ENCODE assay signal across 25 cellular contexts in genomic region chr2:73095910-73096309, GRCh38. TPM values are rescaled to one million over a fixed set of nuclear protein-coding genes. Genes with fewer than 3 reads are reported as not detected.
DNase-seq lines count a peak whose midpoint lies in the region; ATAC-seq, FAIRE-seq and TF ChIP-seq lines count a peak whose summit lies in the region.
"Had no signal": no experiment of that assay in that cellular context is flagged by ENCODE, and none has a peak within 500 bp of the region (broad histone marks: within the 10 kb centered on the region; RNA-seq: fewer than 3 reads in every experiment).

No MANE protein-coding gene starts in this region.

- TF ChIP-seq RAD21 in HepG2 (CRISPR knock-in tag; IDR thresholded peaks at IDR 0.05) = no peak

- H2AK5ac ChIP-seq in neuronal stem cell (ENCODE audit: low read depth, low read length) = no peak overlapping the region

- FAIRE-seq in HepG2 (lab: Jason Lieb, UNC) = no peak
- FAIRE-seq: A204.1, D721Med, GM12878, GM19239, H1 had no signal

- H4K91ac ChIP-seq in neuronal stem cell (ENCODE audit: low read depth, low read length, poor library complexity) = no peak overlapping the region

- H3K23ac ChIP-seq in neuronal stem cell (ENCODE audit: low read depth, low read length, poor library complexity) = no peak overlapping the region

- POLR2A ChIA-PET in HepG2 (lab: Yijun Ruan, JAX) = interaction anchor here (2.4 kb wide), 1 partner anchor 16 kb away, joined by 7 read pairs; the partner anchor contains the start of gene RAB11FIP5

- no peaks in the 10 kb centered on the region for H3K36me3 Mint-ChIP-seq in activated T-helper 17 cell treated with anti-CD3 and anti-CD28 coated beads, Interleukin-2, amount 50 U/mL, for 72 hours (ENCODE audit: low read depth)
- H3K36me3 Mint-ChIP-seq: CD8-positive, alpha-beta memory T cell had no signal

- TF ChIP-seq EP300 in HepG2 (IDR thresholded peaks at IDR 0.05; ENCODE audit: low read depth in 2 of 2, low read length in 2 of 2) (no peak), HepG2 (CRISPR knock-in tag; IDR thresholded peaks at IDR 0.05; ENCODE audit: borderline replicate concordance) (no peak)

- H4K8ac ChIP-seq in neuronal stem cell (ENCODE audit: low read depth, low read length) = no peak overlapping the region

- BruUV-seq in HepG2 (replicated peaks; lab: Mats Ljungman, UMichigan) = no TSS peak

- no peaks in the 10 kb centered on the region for H3K9me3 ChIP-seq in HepG2 (ENCODE audit: low read length)
- H3K9me3 ChIP-seq in right lobe of liver = no peaks in the 10 kb centered on the region
- H3K9me3 ChIP-seq in neuronal stem cell (replicated peaks in 1 of 2; ENCODE audit: control insufficient read depth in 2 of 2, insufficient read depth in 1 of 2, low read depth in 1 of 2, low read length in 2 of 2) = no peaks in the 10 kb centered on the region
- H3K9me3 ChIP-seq: BLaER1 had no signal

- H3K27ac Mint-ChIP-seq in activated T-helper 17 cell treated with anti-CD3 and anti-CD28 coated beads, Interleukin-2, amount 50 U/mL, for 72 hours = peak overlapping the region; percentile 17
- H3K27ac Mint-ChIP-seq: B cell; CD4-positive, alpha-beta T cell had no signal

- no peak for TF ChIP-seq CTCF in HepG2 (CRISPR knock-in tag; IDR thresholded peaks at IDR 0.05)
- TF ChIP-seq CTCF in right lobe of liver (IDR thresholded peaks at IDR 0.05) = no peak

- CTCF ChIA-PET in HepG2 (lab: Yijun Ruan, JAX; ENCODE audit: low intra/inter-chr PET ratio, low total read pairs) = no interaction called here

- no peak for DNase-seq in HepG2 (ENCODE audit: low spot score)
- no peak for DNase-seq in right lobe of liver
- no peak for DNase-seq in neuronal stem cell (ENCODE audit: low spot score)
- DNase-seq in activated CD4-positive, alpha-beta T cell treated with anti-CD3 and anti-CD28 coated beads, Interleukin-2, amount 50 U/mL, for 48 hours = no peak
- DNase-seq: CD4-positive, alpha-beta T cell; CD8-positive, alpha-beta memory T cell; DMS 273 treated with DMSO at 0.1 percent for 48 hours; DMS79; EL; GDM1; GM23248; H7; HCEC 1CT had no signal

- H3K4me3 Mint-ChIP-seq in activated T-helper 17 cell treated with anti-CD3 and anti-CD28 coated beads, Interleukin-2, amount 50 U/mL, for 72 hours = no peak overlapping the region
- H3K4me3 Mint-ChIP-seq: B cell; CD4-positive, alpha-beta T cell; CD8-positive, alpha-beta memory T cell had no signal

- H3K79me2 ChIP-seq in HepG2 (ENCODE audit: insufficient read depth, low read length) = peaks cover 11% of the 10 kb centered on the region

- peaks cover 26% of the 10 kb centered on the region for H3K4me1 Mint-ChIP-seq in activated T-helper 17 cell treated with anti-CD3 and anti-CD28 coated beads, Interleukin-2, amount 50 U/mL, for 72 hours
- H3K4me1 Mint-ChIP-seq: B cell had no signal

- peak overlapping the region; percentile 3 for H3K27ac ChIP-seq in HepG2 (ENCODE audit: extremely low read length, insufficient read depth, low read length)
- no peak overlapping the region for H3K27ac ChIP-seq in right lobe of liver
- no peak overlapping the region for H3K27ac ChIP-seq in neuronal stem cell (replicated peaks; ENCODE audit: low read length)
- H3K27ac ChIP-seq: 22Rv1, BLaER1, C4-2B, GM23248 had no signal

- H3K14ac ChIP-seq in neuronal stem cell (ENCODE audit: low read length) = peak overlapping the region; percentile 28

- H2BK120ac ChIP-seq in neuronal stem cell (ENCODE audit: low read depth, low read length) = no peak overlapping the region

- WGBS in HepG2 (ENCODE audit: low lambda C conversion rate) = 36% methylated on average over 2 of the region's 3 CpGs
- WGBS in right lobe of liver (ENCODE audit: insufficient coverage, low coverage, low lambda C conversion rate, missing lambda C conversion rate) = 55% methylated on average over 2 of the region's 3 CpGs
- WGBS in neuronal stem cell (ENCODE audit: extremely low coverage in 2 of 2, insufficient read length in 2 of 2, insufficient replicate concordance in 1 of 2), 2 donors = no CpG with 5 or more reads among the region's 3 CpGs

- H3K9ac ChIP-seq in HepG2 (ENCODE audit: insufficient read depth, low read depth, low read length) (peak overlapping the region; percentile 16; the same call in 1 of the 2 replicates), neuronal stem cell (ENCODE audit: low read depth, low read length, poor library complexity) (peak overlapping the region; percentile 31)
- H3K9ac ChIP-seq: BLaER1, GM23248 had no signal

- peaks cover 0 to 1% of the 10 kb centered on the region in 2 experiments; a peak in 1 of 5 replicates for H3K36me3 ChIP-seq in HepG2 (replicated peaks in 1 of 2; ENCODE audit: control insufficient read depth in 1 of 2, insufficient read depth in 2 of 2, low read length in 2 of 2)
- no peaks in the 10 kb centered on the region for H3K36me3 ChIP-seq in right lobe of liver
- no peaks in the 10 kb centered on the region for H3K36me3 ChIP-seq in neuronal stem cell (replicated peaks in 1 of 2; ENCODE audit: control insufficient read depth in 2 of 2, insufficient read depth in 2 of 2, low read length in 2 of 2)
- H3K36me3 ChIP-seq: BLaER1 had no signal

- H3K27me3 Mint-ChIP-seq in activated T-helper 17 cell treated with anti-CD3 and anti-CD28 coated beads, Interleukin-2, amount 50 U/mL, for 72 hours = no peaks in the 10 kb centered on the region
- H3K27me3 Mint-ChIP-seq: B cell; CD4-positive, alpha-beta T cell had no signal

- H2AFZ ChIP-seq in HepG2 (ENCODE audit: low read length) (no peak overlapping the region), neuronal stem cell (ENCODE audit: low read length) (no peak overlapping the region)
- H2AFZ ChIP-seq: GM23248 had no signal

- no peak overlapping the region for H2BK5ac ChIP-seq in neuronal stem cell (ENCODE audit: low read length)

- peak overlapping the region; percentile 23; the same call in 1 of the 2 replicates for H3K4me2 ChIP-seq in HepG2 (ENCODE audit: low read depth, low read length)
- no peak overlapping the region for H3K4me2 ChIP-seq in neuronal stem cell (ENCODE audit: insufficient read depth, low read length, poor library complexity, severe bottlenecking)
- H3K4me2 ChIP-seq: BLaER1 had no signal

- H3K18ac ChIP-seq in neuronal stem cell (ENCODE audit: low read length) = no peak overlapping the region

- H4K20me1 ChIP-seq in HepG2 (ENCODE audit: insufficient read depth, low read length) = peaks cover 47% of the 10 kb centered on the region

- intact Hi-C loops in HepG2 (cut with micrococcal nuclease; ENCODE audit: unreplicated experiment) = loop anchor here (2.0 kb wide), 1 partner anchor 17 kb away; the partner anchor contains the start of gene RAB11FIP5
- intact Hi-C loops in right lobe of liver (cut with DNase I) = no loop called here

- ATAC-seq in HepG2 (peak; percentile 14), right lobe of liver (no peak), GM21381 (IDR thresholded peaks at IDR 0.05; ENCODE audit: unreplicated experiment) (no peak), HG03095 (IDR thresholded peaks at IDR 0.05; ENCODE audit: unreplicated experiment) (no peak)
- no peak for ATAC-seq in activated T-helper 17 cell treated with anti-CD3 and anti-CD28 coated beads, Interleukin-2, amount 50 U/mL, for 72 hours (replicated peaks)
- ATAC-seq: GM12878 had no signal

- no peaks in the 10 kb centered on the region for H3K79me1 ChIP-seq in neuronal stem cell (ENCODE audit: low read depth, low read length)

- TF ChIP-seq POLR2A in HepG2 (IDR thresholded peaks at IDR 0.05; ENCODE audit: insufficient read depth in 1 of 2, low read depth in 2 of 2, low read length in 2 of 2) (no peak), right lobe of liver (IDR thresholded peaks at IDR 0.05) (no peak)

- in situ Hi-C loops in HepG2 (cut with HindIII; ENCODE audit: extremely low pct_ligation_motif_present, low pct_unique_long_range_greater_than_20kb) = no loop called here

- no peak overlapping the region for H3K4ac ChIP-seq in neuronal stem cell (ENCODE audit: low read length)

- H2BK15ac ChIP-seq in neuronal stem cell (ENCODE audit: low read length) = no peak overlapping the region

- H2BK12ac ChIP-seq in neuronal stem cell (ENCODE audit: low read length) = no peak overlapping the region

- H3K4me1 ChIP-seq in HepG2 (ENCODE audit: insufficient read depth, low read length) = peaks cover 66% of the 10 kb centered on the region
- H3K4me1 ChIP-seq in right lobe of liver = peaks cover 0 to 5% (median 0%) of the 10 kb centered on the region in 4 donors
- H3K4me1 ChIP-seq in neuronal stem cell (ENCODE audit: control insufficient read depth in 2 of 2, insufficient read depth in 1 of 2, low read depth in 1 of 2, low read length in 2 of 2) = peaks cover 5 to 10% of the 10 kb centered on the region in 2 donors

- H3K9me3 Mint-ChIP-seq in activated T-helper 17 cell treated with anti-CD3 and anti-CD28 coated beads, Interleukin-2, amount 50 U/mL, for 72 hours = no peaks in the 10 kb centered on the region
- H3K9me3 Mint-ChIP-seq: CD4-positive, alpha-beta T cell; CD8-positive, alpha-beta memory T cell had no signal

- H3K4me3 ChIP-seq in HepG2 (replicated peaks in 1 of 3; ENCODE audit: insufficient read depth in 1 of 3, low read depth in 2 of 3, low read length in 3 of 3) = no peak overlapping the region
- H3K4me3 ChIP-seq in right lobe of liver = no peak overlapping the region
- no peak overlapping the region for H3K4me3 ChIP-seq in neuronal stem cell (ENCODE audit: low read length in 2 of 2)
- H3K4me3 ChIP-seq: BLaER1, GM12878, GM23248 had no signal

- no peaks in the 10 kb centered on the region for H3K27me3 ChIP-seq in HepG2 (ENCODE audit: control insufficient read depth in 1 of 2, insufficient read depth in 2 of 2, low read length in 2 of 2)
- H3K27me3 ChIP-seq in right lobe of liver = no peaks in the 10 kb centered on the region
- peaks cover 0 to 23% (median 0%) of the 10 kb centered on the region in 3 experiments for H3K27me3 ChIP-seq in neuronal stem cell (ENCODE audit: control insufficient read depth in 3 of 3, insufficient read depth in 3 of 3, low read depth in 1 of 3, low read length in 3 of 3)
- H3K27me3 ChIP-seq: BLaER1 had no signal

RNA-seq across cellular contexts. Expression of gene RAB11FIP5, which starts 16.8 kb away (rescaled TPM):
- total RNA-seq in HepG2 (2016; rRNA removed; fragmentation: Illumina TruSeq; extraction: Trizol) = 8.7 and 9.4 TPM in 2 replicates
- total RNA-seq in HepG2 (2016; cell fraction: cytosol; rRNA removed; fragmentation: Illumina TruSeq; extraction: Trizol; ENCODE audit: low read depth) = 3.7 and 4.2 TPM in 2 replicates
- 8.6 and 9.1 TPM in 2 replicates for total RNA-seq in HepG2 (2016; cell fraction: insoluble cytoplasmic fraction; rRNA removed; fragmentation: Illumina TruSeq; extraction: Trizol)
- total RNA-seq in HepG2 (2016; cell fraction: membrane; rRNA removed; fragmentation: Illumina TruSeq; extraction: Trizol) = 10.0 and 13.0 TPM in 2 replicates
- total RNA-seq in HepG2 (2016; cell fraction: nucleus; rRNA removed; fragmentation: Illumina TruSeq; extraction: Trizol) = 6.7 and 7.5 TPM in 2 replicates
- polyA plus RNA-seq in HepG2 (2011; rRNA removed) = 21.9 and 22.9 TPM in 2 replicates
- polyA plus RNA-seq in HepG2 (2011; cell fraction: cytosol; rRNA removed) = 17.5 and 19.5 TPM in 2 replicates
- polyA plus RNA-seq in HepG2 (2011; cell fraction: nucleus; rRNA removed) = 19.6 and 23.6 TPM in 2 replicates
- polyA plus RNA-seq in HepG2 (2012) = 25.5 and 27.1 TPM in 2 replicates
- polyA plus RNA-seq in HepG2 (2016; cell fraction: cytosol; fragmentation: Illumina TruSeq; extraction: Trizol; ENCODE audit: low read depth) = 2.1 TPM in 2 replicates
- polyA plus RNA-seq in HepG2 (2016; cell fraction: insoluble cytoplasmic fraction; fragmentation: Illumina TruSeq; extraction: Trizol; ENCODE audit: low read depth) = 8.6 and 12.8 TPM in 2 replicates
- 5.8 and 6.9 TPM in 2 replicates for polyA plus RNA-seq in HepG2 (2016; cell fraction: membrane; fragmentation: Illumina TruSeq; extraction: Trizol; ENCODE audit: low read depth)
- 10.7 and 10.8 TPM in 2 replicates for polyA plus RNA-seq in HepG2 (2016; cell fraction: nucleus; fragmentation: Illumina TruSeq; extraction: Trizol; ENCODE audit: insufficient read depth, low read depth)
- polyA minus RNA-seq in HepG2 (2011; rRNA and poly(A)+ RNA removed; ENCODE audit: low replicate concordance) = 29.9 and 45.2 TPM in 2 replicates
- polyA minus RNA-seq in HepG2 (2011; cell fraction: cytosol; rRNA and poly(A)+ RNA removed) = 12.6 and 13.2 TPM in 2 replicates
- polyA minus RNA-seq in HepG2 (2011; cell fraction: nucleus; rRNA and poly(A)+ RNA removed) = 14.7 and 18.7 TPM in 2 replicates
- total RNA-seq in right lobe of liver = 10 to 100 TPM in 3 of 6 experiments, 1 to 10 TPM in 3; 4.5 to 12.7 (median 9.0) TPM
- 10 to 100 TPM; 15.5 to 29.9 TPM for total RNA-seq in activated T-helper 17 cell treated with anti-CD3 and anti-CD28 coated beads, Interleukin-2, amount 50 U/mL, for 72 hours
- 8.1 TPM for polyA plus RNA-seq in neuronal stem cell (2013, experiment 1 of 2)
- polyA plus RNA-seq in neuronal stem cell (2013, experiment 2 of 2) = 7.9 TPM

RNA-seq across cellular contexts. Expression of gene SFXN5, which starts 24.4 kb away (rescaled TPM):
- total RNA-seq in HepG2 (2016; rRNA removed; fragmentation: Illumina TruSeq; extraction: Trizol) (22.2 and 34.9 TPM in 2 replicates), right lobe of liver (10 to 100 TPM; 33.1 to 73.4 (median 56.6) TPM)
- total RNA-seq in HepG2 (2016; cell fraction: cytosol; rRNA removed; fragmentation: Illumina TruSeq; extraction: Trizol; ENCODE audit: low read depth) = 11.0 and 15.1 TPM in 2 replicates
- total RNA-seq in HepG2 (2016; cell fraction: insoluble cytoplasmic fraction; rRNA removed; fragmentation: Illumina TruSeq; extraction: Trizol) = 21.1 and 36.4 TPM in 2 replicates
- 13.2 and 15.3 TPM in 2 replicates for total RNA-seq in HepG2 (2016; cell fraction: membrane; rRNA removed; fragmentation: Illumina TruSeq; extraction: Trizol)
- total RNA-seq in HepG2 (2016; cell fraction: nucleus; rRNA removed; fragmentation: Illumina TruSeq; extraction: Trizol) = 42.2 and 47.8 TPM in 2 replicates
- 37.4 and 42.8 TPM in 2 replicates for polyA plus RNA-seq in HepG2 (2011; rRNA removed)
- 13.2 and 17.2 TPM in 2 replicates for polyA plus RNA-seq in HepG2 (2011; cell fraction: cytosol; rRNA removed)
- polyA plus RNA-seq in HepG2 (2011; cell fraction: nucleus; rRNA removed) = 139 and 168 TPM in 2 replicates
- polyA plus RNA-seq in HepG2 (2012) = 18.2 and 24.8 TPM in 2 replicates
- 6.1 and 6.5 TPM in 2 replicates for polyA plus RNA-seq in HepG2 (2016; cell fraction: cytosol; fragmentation: Illumina TruSeq; extraction: Trizol; ENCODE audit: low read depth)
- 23.9 and 25.9 TPM in 2 replicates for polyA plus RNA-seq in HepG2 (2016; cell fraction: insoluble cytoplasmic fraction; fragmentation: Illumina TruSeq; extraction: Trizol; ENCODE audit: low read depth)
- polyA plus RNA-seq in HepG2 (2016; cell fraction: membrane; fragmentation: Illumina TruSeq; extraction: Trizol; ENCODE audit: low read depth) = 8.0 and 9.0 TPM in 2 replicates
- polyA plus RNA-seq in HepG2 (2016; cell fraction: nucleus; fragmentation: Illumina TruSeq; extraction: Trizol; ENCODE audit: insufficient read depth, low read depth) = 68.3 and 69.6 TPM in 2 replicates
- 36.5 and 73.0 TPM in 2 replicates for polyA minus RNA-seq in HepG2 (2011; rRNA and poly(A)+ RNA removed; ENCODE audit: low replicate concordance)
- polyA minus RNA-seq in HepG2 (2011; cell fraction: cytosol; rRNA and poly(A)+ RNA removed) = 12.6 and 13.0 TPM in 2 replicates
- 49.6 and 54.8 TPM in 2 replicates for polyA minus RNA-seq in HepG2 (2011; cell fraction: nucleus; rRNA and poly(A)+ RNA removed)
- 10 to 100 TPM in 1 of 2 donors, 1 to 10 TPM in 1; 7.6 to 10.3 TPM for total RNA-seq in activated T-helper 17 cell treated with anti-CD3 and anti-CD28 coated beads, Interleukin-2, amount 50 U/mL, for 72 hours
- polyA plus RNA-seq in neuronal stem cell (2013, experiment 1 of 2) = 2.9 TPM
- 3.1 TPM for polyA plus RNA-seq in neuronal stem cell (2013, experiment 2 of 2)
